ENCODE assay signal across 25 cellular contexts in the genomic region with DNA sequence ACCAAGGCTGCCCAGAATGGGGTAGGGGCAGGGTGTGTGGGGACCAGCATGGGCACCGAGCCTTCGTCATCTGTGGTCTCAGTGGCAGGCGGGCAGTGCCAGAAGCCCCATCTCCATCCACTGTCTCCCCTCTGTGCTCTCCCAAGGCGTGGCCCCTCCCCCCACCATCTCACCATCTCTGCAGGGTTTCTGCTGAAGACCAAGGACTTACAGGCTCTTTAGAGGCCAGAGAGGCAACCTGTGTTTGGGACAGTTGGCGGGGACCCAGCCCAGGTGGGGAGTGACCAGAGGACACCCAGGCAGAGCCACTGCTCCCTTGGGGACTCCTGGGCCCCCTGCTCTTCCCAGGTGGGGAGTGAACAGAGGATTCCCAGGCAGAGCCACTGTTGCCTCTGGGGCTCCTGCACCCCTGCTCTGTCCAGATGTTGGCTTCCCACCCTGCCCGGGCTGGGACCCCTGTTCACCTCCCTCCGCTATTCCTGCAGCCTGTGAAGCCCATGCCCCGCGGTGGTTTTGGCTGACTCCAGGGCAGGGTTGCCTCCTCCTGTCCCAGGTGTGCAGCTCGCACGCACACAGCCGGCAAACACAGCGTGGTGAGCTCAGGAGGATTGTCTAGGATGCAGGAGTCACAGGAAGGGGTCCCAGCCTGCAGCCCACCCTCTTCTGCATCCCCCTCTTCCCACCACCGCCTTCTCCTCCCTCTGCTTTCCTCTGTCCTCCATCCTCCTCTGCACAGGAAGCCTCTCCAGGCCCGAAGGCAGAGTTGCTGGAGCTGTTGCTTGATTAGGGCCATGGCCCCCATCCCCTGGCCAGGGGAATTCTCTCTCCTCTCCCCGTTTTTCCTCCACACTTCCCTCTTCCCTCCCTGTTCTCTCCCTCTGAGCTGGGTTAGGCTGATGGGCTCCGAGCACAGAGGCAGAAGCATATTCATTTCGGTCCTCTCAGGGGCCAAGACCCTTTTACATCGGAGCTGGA. TPM values are rescaled to one million over a fixed set of nuclear protein-coding genes. Genes with fewer than 3 reads are reported as not detected.
DNase-seq lines count a peak whose midpoint lies in the region; ATAC-seq and TF ChIP-seq lines count a peak whose summit lies in the region.
"Had no signal": no experiment of that assay in that cellular context is flagged by ENCODE, and none has a peak within 500 bp of the region (broad histone marks: within the 10 kb centered on the region; RNA-seq: fewer than 3 reads in every experiment).

No MANE protein-coding gene starts in this region.

- TF ChIP-seq CTCF in BE2C (IDR thresholded peaks at IDR 0.05; ENCODE audit: low read depth, low read length) = no peak
- TF ChIP-seq CTCF in CD4-positive, alpha-beta T cell (IDR thresholded peaks at IDR 0.05) = no peak
- TF ChIP-seq CTCF in RWPE1 (conservative IDR thresholded peaks at IDR 0.05; ENCODE audit: low read depth) = no peak
- TF ChIP-seq CTCF in foreskin keratinocyte (conservative IDR thresholded peaks at IDR 0.05) = peak; percentile 11
- TF ChIP-seq CTCF in prostate gland (IDR thresholded peaks at IDR 0.05) = no peak

- H3K27ac Mint-ChIP-seq in CD4-positive, alpha-beta T cell = peak overlapping the region; percentile 17
- H3K27ac Mint-ChIP-seq: activated T-helper 2 cell treated with anti-CD3 and anti-CD28 coated beads, Interferon-gamma antibody, Interleukin-2, Interleukin-4, amounts not matched to agents 10 μg/mL and 5 μg/mL and 100 μg/mL, durations not matched to agents 14 hours and 24 hours and 36 hours; mesothelial cell of epicardium had no signal

- no peak overlapping the region for H3K4me3 Mint-ChIP-seq in CD4-positive, alpha-beta T cell
- H3K4me3 Mint-ChIP-seq: mesothelial cell of epicardium; naive thymus-derived CD8-positive, alpha-beta T cell had no signal

- H3K36me3 ChIP-seq in BE2C (no peaks in the 10 kb centered on the region), prostate gland (no peaks in the 10 kb centered on the region)
- H3K36me3 ChIP-seq: left lung, pancreas, tibial nerve had no signal

- H3K4me3 ChIP-seq in BE2C (ENCODE audit: low read depth, low read length) = no peak overlapping the region
- H3K4me3 ChIP-seq in prostate gland = no peak overlapping the region
- H3K4me3 ChIP-seq: body of pancreas, left lung, pancreas, tibial nerve had no signal

- H3K27me3 Mint-ChIP-seq in CD4-positive, alpha-beta T cell = no peaks in the 10 kb centered on the region
- H3K27me3 Mint-ChIP-seq: CD4-positive, alpha-beta memory T cell; naive thymus-derived CD8-positive, alpha-beta T cell had no signal

- no peak for ATAC-seq in CD4-positive, alpha-beta T cell (ENCODE audit: poor library complexity)
- peak; percentile 15 for ATAC-seq in foreskin keratinocyte
- no peak for ATAC-seq in HG03378 (IDR thresholded peaks at IDR 0.05; ENCODE audit: unreplicated experiment)
- no peak for ATAC-seq in HG03521 (IDR thresholded peaks at IDR 0.05; ENCODE audit: unreplicated experiment)
- ATAC-seq: body of pancreas; left lung; naive thymus-derived CD8-positive, alpha-beta T cell; pancreas; right cardiac atrium had no signal

- CTCF ChIA-PET in CD4-positive, alpha-beta T cell (lab: Charles Lee) = interaction anchor here (1.1 kb wide), 1 partner anchor 45 kb away, joined by 4 read pairs; no protein-coding TSS in a partner anchor
- CTCF ChIA-PET in RWPE1 (lab: Yijun Ruan, JAX) = interaction anchor here (0.7 to 2.2 kb wide), 3 partner anchors 45 to 614 kb away, joined by 3 to 16 read pairs (median 9); no protein-coding TSS in a partner anchor

- H3K27ac ChIP-seq in CD4-positive, alpha-beta T cell (ENCODE audit: low read depth, low read length) = no peak overlapping the region
- H3K27ac ChIP-seq in RWPE1 (peak overlapping the region; percentile 98), foreskin keratinocyte (peak overlapping the region; percentile 73), prostate gland (no peak overlapping the region)
- H3K27ac ChIP-seq: body of pancreas, left lung, pancreas had no signal

- H3K9me3 ChIP-seq in BE2C = no peaks in the 10 kb centered on the region
- H3K9me3 ChIP-seq in CD4-positive, alpha-beta T cell (ENCODE audit: control insufficient read depth, low read length) = no peaks in the 10 kb centered on the region
- H3K9me3 ChIP-seq in prostate gland = no peaks in the 10 kb centered on the region
- H3K9me3 ChIP-seq: body of pancreas, left lung, pancreas, tibial nerve had no signal

- peak; percentile 19 for DNase-seq in BE2C
- no peak for DNase-seq in CD4-positive, alpha-beta T cell
- no peak for DNase-seq in RWPE1 (ENCODE audit: low spot score)
- no peak for DNase-seq in foreskin keratinocyte
- no peak for DNase-seq in prostate gland (ENCODE audit: low spot score)
- DNase-seq: activated CD4-positive, alpha-beta T cell treated with anti-CD3 and anti-CD28 coated beads for 48 hours; body of pancreas; DMS153; erythroblast; foreskin melanocyte; GDM1; naive thymus-derived CD8-positive, alpha-beta T cell; NCI-H187; NCI-H2171 treated with DMSO at 0.1 percent for 48 hours; NCI-H524 treated with DMSO at 0.1 percent for 48 hours; pancreas; right cardiac atrium; stimulated activated CD4-positive, alpha-beta T cell treated with anti-CD3 and anti-CD28 coated beads, Interleukin-4, amount 100 ng/mL, for 24 hours had no signal

- H3K27me3 ChIP-seq in BE2C (no peaks in the 10 kb centered on the region), foreskin keratinocyte (no peaks in the 10 kb centered on the region), prostate gland (replicated peaks; ENCODE audit: insufficient read depth) (no peaks in the 10 kb centered on the region)
- no peaks in the 10 kb centered on the region for H3K27me3 ChIP-seq in CD4-positive, alpha-beta T cell (ENCODE audit: control insufficient read depth, insufficient read depth, low read length)
- H3K27me3 ChIP-seq: body of pancreas, pancreas had no signal

- POLR2A ChIA-PET in CD4-positive, alpha-beta T cell (lab: Charles Lee) = interaction anchor here (0.6 kb wide), 1 partner anchor 19 kb away, joined by 3 read pairs; no protein-coding TSS in a partner anchor
- POLR2A ChIA-PET in RWPE1 (lab: Yijun Ruan, JAX; ENCODE audit: low non-redundant PET) = interaction anchor here (2.0 kb wide), 1 partner anchor 18 kb away, joined by 6 read pairs; no protein-coding TSS in a partner anchor

- no peaks in the 10 kb centered on the region for H3K36me3 Mint-ChIP-seq in CD4-positive, alpha-beta T cell (ENCODE audit: low read depth)
- H3K36me3 Mint-ChIP-seq: mesothelial cell of epicardium had no signal

- TF ChIP-seq POLR2A in prostate gland (IDR thresholded peaks at IDR 0.05) = no peak

- no peaks in the 10 kb centered on the region for H3K9me3 Mint-ChIP-seq in CD4-positive, alpha-beta T cell
- H3K9me3 Mint-ChIP-seq: activated T-helper 2 cell treated with anti-CD3 and anti-CD28 coated beads, Interferon-gamma antibody, Interleukin-2, Interleukin-4, amounts not matched to agents 10 μg/mL and 5 μg/mL and 100 μg/mL, durations not matched to agents 14 hours and 24 hours and 36 hours; CD4-positive, alpha-beta memory T cell; mesothelial cell of epicardium had no signal

- 88% methylated on average over 19 of the region's 19 CpGs for WGBS in prostate gland

- intact Hi-C loops in CD4-positive, alpha-beta T cell (cut with DNase I, micrococcal nuclease) = no loop called here
- intact Hi-C loops in prostate gland (cut with DNase I) = no loop called here

- H3K4me1 ChIP-seq in BE2C = peaks cover 10% of the 10 kb centered on the region; the same call in 1 of the 2 replicates
- peaks cover 17% of the 10 kb centered on the region for H3K4me1 ChIP-seq in foreskin keratinocyte
- no peaks in the 10 kb centered on the region for H3K4me1 ChIP-seq in prostate gland (replicated peaks)
- H3K4me1 ChIP-seq: body of pancreas, left lung, pancreas, tibial nerve had no signal

- peaks cover 4% of the 10 kb centered on the region for H3K4me1 Mint-ChIP-seq in CD4-positive, alpha-beta T cell (ENCODE audit: low read depth)

RNA-seq across cellular contexts. Expression of gene SLC7A5, which starts 45.0 kb away (rescaled TPM):
- 258 TPM for polyA plus RNA-seq in BE2C (2012; ENCODE audit: insufficient read depth, insufficient read length, low read depth)
- 10 to 100 TPM; 80.3 to 85.3 TPM for total RNA-seq in CD4-positive, alpha-beta T cell
- total RNA-seq in foreskin keratinocyte (455 and 588 TPM in 2 replicates), prostate gland (100 to 1,000 TPM in 1 of 2 donors, 1 to 10 TPM in 1; 3.3 to 232 TPM)
- polyA plus RNA-seq in foreskin keratinocyte = 419 and 621 TPM in 2 replicates

RNA-seq across cellular contexts. Expression of gene KLHDC4, which starts 58.5 kb away (rescaled TPM):
- polyA plus RNA-seq in BE2C (2012; ENCODE audit: insufficient read depth, insufficient read length, low read depth) = 72.7 TPM
- total RNA-seq in CD4-positive, alpha-beta T cell = 10 to 100 TPM; 41.4 to 43.0 TPM
- 17.2 and 21.9 TPM in 2 replicates for total RNA-seq in foreskin keratinocyte
- 16.8 and 18.4 TPM in 2 replicates for polyA plus RNA-seq in foreskin keratinocyte
- total RNA-seq in prostate gland = 10 to 100 TPM; 28.2 to 56.4 TPM

Comparison
In these comparisons a context has a peak if more than half of its experiments do, and no peak if none do; other contexts are left out.
1. H3K27ac ChIP-seq: peak in RWPE1 (single experiment) and foreskin keratinocyte (single experiment); none in CD4-positive, alpha-beta T cell (single experiment) and prostate gland (0 of 2).